ENCODE assay signal across 1 cellular context in the genomic region with DNA sequence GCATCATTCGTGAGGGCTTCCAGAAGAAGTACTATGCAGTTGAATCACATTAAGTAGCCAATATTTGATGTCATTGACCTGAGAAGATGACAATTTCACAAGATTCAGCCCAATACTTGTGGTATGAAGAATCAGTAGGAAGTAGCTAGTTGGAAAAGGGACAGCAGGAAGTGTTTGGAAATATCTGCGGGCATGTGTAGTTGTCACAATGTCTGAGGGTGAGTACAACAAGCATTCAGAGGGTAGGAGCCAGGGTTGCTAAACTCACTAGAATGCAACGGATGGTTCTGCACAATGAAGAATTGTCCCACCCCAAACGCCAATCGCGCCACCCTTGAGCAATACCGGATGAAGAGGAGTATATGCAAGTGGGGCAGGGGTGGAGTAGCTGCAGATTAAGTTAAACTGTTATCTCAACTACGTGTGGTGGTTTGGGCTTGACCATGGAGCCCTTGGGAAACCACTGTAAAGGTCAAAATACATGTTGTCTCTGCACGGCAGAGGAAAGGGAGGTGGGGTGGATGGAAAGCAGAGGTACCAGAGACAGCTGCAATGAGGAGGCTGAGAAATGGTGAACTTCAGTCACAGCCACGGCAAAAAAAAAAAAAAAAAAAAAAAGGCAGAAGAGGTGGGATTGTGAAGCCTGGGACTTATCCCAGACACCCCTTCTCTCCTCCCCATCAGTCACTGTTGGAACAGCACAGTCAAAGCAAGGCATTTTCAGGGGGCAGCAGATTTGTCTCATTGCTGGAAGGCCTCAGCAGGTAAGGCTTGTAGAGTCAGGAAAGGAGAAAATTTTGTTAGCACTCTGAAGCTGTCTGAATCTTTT.
TF ChIP-seq lines count a peak whose summit lies in the region.

No MANE protein-coding gene starts in this region.

TF ChIP-seq in HepG2, 621 proteins besides CTCF, POLR2A, EP300 and RAD21 (continued from another document and continues in another):
- TF ChIP-seq, protein P1, sequence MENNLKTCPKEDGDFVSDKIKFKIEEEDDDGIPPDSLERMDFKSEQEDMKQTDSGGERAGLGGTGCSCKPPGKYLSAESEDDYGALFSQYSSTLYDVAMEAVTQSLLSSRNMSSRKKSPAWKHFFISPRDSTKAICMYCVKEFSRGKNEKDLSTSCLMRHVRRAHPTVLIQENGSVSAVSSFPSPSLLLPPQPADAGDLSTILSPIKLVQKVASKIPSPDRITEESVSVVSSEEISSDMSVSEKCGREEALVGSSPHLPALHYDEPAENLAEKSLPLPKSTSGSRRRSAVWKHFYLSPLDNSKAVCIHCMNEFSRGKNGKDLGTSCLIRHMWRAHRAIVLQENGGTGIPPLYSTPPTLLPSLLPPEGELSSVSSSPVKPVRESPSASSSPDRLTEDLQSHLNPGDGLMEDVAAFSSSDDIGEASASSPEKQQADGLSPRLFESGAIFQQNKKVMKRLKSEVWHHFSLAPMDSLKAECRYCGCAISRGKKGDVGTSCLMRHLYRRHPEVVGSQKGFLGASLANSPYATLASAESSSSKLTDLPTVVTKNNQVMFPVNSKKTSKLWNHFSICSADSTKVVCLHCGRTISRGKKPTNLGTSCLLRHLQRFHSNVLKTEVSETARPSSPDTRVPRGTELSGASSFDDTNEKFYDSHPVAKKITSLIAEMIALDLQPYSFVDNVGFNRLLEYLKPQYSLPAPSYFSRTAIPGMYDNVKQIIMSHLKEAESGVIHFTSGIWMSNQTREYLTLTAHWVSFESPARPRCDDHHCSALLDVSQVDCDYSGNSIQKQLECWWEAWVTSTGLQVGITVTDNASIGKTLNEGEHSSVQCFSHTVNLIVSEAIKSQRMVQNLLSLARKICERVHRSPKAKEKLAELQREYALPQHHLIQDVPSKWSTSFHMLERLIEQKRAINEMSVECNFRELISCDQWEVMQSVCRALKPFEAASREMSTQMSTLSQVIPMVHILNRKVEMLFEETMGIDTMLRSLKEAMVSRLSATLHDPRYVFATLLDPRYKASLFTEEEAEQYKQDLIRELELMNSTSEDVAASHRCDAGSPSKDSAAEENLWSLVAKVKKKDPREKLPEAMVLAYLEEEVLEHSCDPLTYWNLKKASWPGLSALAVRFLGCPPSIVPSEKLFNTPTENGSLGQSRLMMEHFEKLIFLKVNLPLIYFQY (CRISPR knock-in tag; IDR thresholded peaks at IDR 0.05; ENCODE audit: borderline replicate concordance): peak; percentile 63; the same call in 1 of the 2 replicates
- no peak for TF ChIP-seq PCBP1 (IDR thresholded peaks at IDR 0.05; ENCODE audit: borderline replicate concordance, low read depth, low read length)
- peak; percentile 100 for TF ChIP-seq SP5 (CRISPR knock-in tag; IDR thresholded peaks at IDR 0.05; ENCODE audit: borderline replicate concordance, low read depth)
- TF ChIP-seq SPEN (CRISPR knock-in tag; IDR thresholded peaks at IDR 0.05; ENCODE audit: low read depth): peak; percentile 83; the same call in 1 of the 2 replicates
- TF ChIP-seq KLF13 (CRISPR knock-in tag; IDR thresholded peaks at IDR 0.05): no peak
- TF ChIP-seq, protein P2, sequence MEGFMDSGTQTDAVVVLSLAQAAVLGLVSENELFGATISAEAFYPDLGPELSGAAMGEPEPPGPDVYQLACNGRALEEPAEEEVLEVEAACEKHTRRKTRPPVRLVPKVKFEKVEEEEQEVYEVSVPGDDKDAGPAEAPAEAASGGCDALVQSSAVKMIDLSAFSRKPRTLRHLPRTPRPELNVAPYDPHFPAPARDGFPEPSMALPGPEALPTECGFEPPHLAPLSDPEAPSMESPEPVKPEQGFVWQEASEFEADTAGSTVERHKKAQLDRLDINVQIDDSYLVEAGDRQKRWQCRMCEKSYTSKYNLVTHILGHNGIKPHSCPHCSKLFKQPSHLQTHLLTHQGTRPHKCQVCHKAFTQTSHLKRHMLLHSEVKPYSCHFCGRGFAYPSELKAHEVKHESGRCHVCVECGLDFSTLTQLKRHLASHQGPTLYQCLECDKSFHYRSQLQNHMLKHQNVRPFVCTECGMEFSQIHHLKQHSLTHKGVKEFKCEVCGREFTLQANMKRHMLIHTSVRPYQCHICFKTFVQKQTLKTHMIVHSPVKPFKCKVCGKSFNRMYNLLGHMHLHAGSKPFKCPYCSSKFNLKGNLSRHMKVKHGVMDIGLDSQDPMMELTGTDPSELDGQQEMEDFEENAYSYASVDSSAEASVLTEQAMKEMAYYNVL (CRISPR knock-in tag; IDR thresholded peaks at IDR 0.05; ENCODE audit: borderline replicate concordance): peak; percentile 99; the same call in 1 of the 2 replicates
- TF ChIP-seq SRSF9 (IDR thresholded peaks at IDR 0.05; ENCODE audit: borderline replicate concordance, insufficient read depth, low read depth, low read length, poor library complexity, severe bottlenecking): no peak
- peak; percentile 99 for TF ChIP-seq MED13 (CRISPR knock-in tag; IDR thresholded peaks at IDR 0.05)
- peak; percentile 85; the same call in 1 of the 2 replicates for TF ChIP-seq REL (CRISPR knock-in tag; conservative IDR thresholded peaks at IDR 0.05)
- TF ChIP-seq HNRNPH1 (optimal IDR thresholded peaks at IDR 0.05; ENCODE audit: low read depth, low read length): peak; percentile 73
- TF ChIP-seq GLI4 (CRISPR knock-in tag; IDR thresholded peaks at IDR 0.05; ENCODE audit: borderline replicate concordance): no peak
- peak; percentile 96; the same call in 1 of the 2 replicates for TF ChIP-seq RELA (CRISPR knock-in tag; IDR thresholded peaks at IDR 0.05)
- TF ChIP-seq ZMYM3 (CRISPR knock-in tag; IDR thresholded peaks at IDR 0.05): peak; percentile 97
- peak; percentile 99 for TF ChIP-seq MED8 (CRISPR knock-in tag; IDR thresholded peaks at IDR 0.05; ENCODE audit: insufficient replicate concordance)
- TF ChIP-seq ZNF670 (CRISPR knock-in tag; IDR thresholded peaks at IDR 0.05; ENCODE audit: borderline replicate concordance): peak; percentile 72; the same call in 1 of the 2 replicates
- TF ChIP-seq CCAR2 (optimal IDR thresholded peaks at IDR 0.05; ENCODE audit: low read depth, low read length): peak; percentile 79
- no peak for TF ChIP-seq SYNCRIP (IDR thresholded peaks at IDR 0.05; ENCODE audit: insufficient read depth, low read depth, low read length)
- no peak; the same call in 1 of the 2 replicates for TF ChIP-seq KDM5A (IDR thresholded peaks at IDR 0.05; ENCODE audit: borderline replicate concordance, low read length)
- TF ChIP-seq, protein P3, sequence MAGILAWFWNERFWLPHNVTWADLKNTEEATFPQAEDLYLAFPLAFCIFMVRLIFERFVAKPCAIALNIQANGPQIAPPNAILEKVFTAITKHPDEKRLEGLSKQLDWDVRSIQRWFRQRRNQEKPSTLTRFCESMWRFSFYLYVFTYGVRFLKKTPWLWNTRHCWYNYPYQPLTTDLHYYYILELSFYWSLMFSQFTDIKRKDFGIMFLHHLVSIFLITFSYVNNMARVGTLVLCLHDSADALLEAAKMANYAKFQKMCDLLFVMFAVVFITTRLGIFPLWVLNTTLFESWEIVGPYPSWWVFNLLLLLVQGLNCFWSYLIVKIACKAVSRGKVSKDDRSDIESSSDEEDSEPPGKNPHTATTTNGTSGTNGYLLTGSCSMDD (CRISPR knock-in tag; IDR thresholded peaks at IDR 0.05): no peak
- TF ChIP-seq, protein P4, sequence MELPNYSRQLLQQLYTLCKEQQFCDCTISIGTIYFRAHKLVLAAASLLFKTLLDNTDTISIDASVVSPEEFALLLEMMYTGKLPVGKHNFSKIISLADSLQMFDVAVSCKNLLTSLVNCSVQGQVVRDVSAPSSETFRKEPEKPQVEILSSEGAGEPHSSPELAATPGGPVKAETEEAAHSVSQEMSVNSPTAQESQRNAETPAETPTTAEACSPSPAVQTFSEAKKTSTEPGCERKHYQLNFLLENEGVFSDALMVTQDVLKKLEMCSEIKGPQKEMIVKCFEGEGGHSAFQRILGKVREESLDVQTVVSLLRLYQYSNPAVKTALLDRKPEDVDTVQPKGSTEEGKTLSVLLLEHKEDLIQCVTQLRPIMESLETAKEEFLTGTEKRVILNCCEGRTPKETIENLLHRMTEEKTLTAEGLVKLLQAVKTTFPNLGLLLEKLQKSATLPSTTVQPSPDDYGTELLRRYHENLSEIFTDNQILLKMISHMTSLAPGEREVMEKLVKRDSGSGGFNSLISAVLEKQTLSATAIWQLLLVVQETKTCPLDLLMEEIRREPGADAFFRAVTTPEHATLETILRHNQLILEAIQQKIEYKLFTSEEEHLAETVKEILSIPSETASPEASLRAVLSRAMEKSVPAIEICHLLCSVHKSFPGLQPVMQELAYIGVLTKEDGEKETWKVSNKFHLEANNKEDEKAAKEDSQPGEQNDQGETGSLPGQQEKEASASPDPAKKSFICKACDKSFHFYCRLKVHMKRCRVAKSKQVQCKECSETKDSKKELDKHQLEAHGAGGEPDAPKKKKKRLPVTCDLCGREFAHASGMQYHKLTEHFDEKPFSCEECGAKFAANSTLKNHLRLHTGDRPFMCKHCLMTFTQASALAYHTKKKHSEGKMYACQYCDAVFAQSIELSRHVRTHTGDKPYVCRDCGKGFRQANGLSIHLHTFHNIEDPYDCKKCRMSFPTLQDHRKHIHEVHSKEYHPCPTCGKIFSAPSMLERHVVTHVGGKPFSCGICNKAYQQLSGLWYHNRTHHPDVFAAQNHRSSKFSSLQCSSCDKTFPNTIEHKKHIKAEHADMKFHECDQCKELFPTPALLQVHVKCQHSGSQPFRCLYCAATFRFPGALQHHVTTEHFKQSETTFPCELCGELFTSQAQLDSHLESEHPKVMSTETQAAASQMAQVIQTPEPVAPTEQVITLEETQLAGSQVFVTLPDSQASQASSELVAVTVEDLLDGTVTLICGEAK (IDR thresholded peaks at IDR 0.05): no peak
- TF ChIP-seq, protein P4 (CRISPR knock-in tag; IDR thresholded peaks at IDR 0.05): peak; percentile 67; the same call in 1 of the 2 replicates
- no peak; the same call in 1 of the 2 replicates for TF ChIP-seq ZNF7 (CRISPR knock-in tag; IDR thresholded peaks at IDR 0.05)
- TF ChIP-seq ZNF468 (CRISPR knock-in tag; IDR thresholded peaks at IDR 0.05): no peak; the same call in 1 of the 2 replicates
- peak; percentile 98 for TF ChIP-seq CBFB (CRISPR knock-in tag; IDR thresholded peaks at IDR 0.05)
- no peak for TF ChIP-seq ZNF33A (CRISPR knock-in tag; IDR thresholded peaks at IDR 0.05; ENCODE audit: borderline replicate concordance)
- TF ChIP-seq, protein P5, sequence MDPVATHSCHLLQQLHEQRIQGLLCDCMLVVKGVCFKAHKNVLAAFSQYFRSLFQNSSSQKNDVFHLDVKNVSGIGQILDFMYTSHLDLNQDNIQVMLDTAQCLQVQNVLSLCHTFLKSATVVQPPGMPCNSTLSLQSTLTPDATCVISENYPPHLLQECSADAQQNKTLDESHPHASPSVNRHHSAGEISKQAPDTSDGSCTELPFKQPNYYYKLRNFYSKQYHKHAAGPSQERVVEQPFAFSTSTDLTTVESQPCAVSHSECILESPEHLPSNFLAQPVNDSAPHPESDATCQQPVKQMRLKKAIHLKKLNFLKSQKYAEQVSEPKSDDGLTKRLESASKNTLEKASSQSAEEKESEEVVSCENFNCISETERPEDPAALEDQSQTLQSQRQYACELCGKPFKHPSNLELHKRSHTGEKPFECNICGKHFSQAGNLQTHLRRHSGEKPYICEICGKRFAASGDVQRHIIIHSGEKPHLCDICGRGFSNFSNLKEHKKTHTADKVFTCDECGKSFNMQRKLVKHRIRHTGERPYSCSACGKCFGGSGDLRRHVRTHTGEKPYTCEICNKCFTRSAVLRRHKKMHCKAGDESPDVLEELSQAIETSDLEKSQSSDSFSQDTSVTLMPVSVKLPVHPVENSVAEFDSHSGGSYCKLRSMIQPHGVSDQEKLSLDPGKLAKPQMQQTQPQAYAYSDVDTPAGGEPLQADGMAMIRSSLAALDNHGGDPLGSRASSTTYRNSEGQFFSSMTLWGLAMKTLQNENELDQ (CRISPR knock-in tag; IDR thresholded peaks at IDR 0.05; ENCODE audit: borderline replicate concordance): 0 out of 2 replicates have a peak, but pooled peaks have one; percentile 48
- TF ChIP-seq HOXA9 (CRISPR knock-in tag; IDR thresholded peaks at IDR 0.05; ENCODE audit: borderline replicate concordance): no peak
- TF ChIP-seq CENPX (CRISPR knock-in tag; IDR thresholded peaks at IDR 0.05): no peak
- TF ChIP-seq, protein P6, sequence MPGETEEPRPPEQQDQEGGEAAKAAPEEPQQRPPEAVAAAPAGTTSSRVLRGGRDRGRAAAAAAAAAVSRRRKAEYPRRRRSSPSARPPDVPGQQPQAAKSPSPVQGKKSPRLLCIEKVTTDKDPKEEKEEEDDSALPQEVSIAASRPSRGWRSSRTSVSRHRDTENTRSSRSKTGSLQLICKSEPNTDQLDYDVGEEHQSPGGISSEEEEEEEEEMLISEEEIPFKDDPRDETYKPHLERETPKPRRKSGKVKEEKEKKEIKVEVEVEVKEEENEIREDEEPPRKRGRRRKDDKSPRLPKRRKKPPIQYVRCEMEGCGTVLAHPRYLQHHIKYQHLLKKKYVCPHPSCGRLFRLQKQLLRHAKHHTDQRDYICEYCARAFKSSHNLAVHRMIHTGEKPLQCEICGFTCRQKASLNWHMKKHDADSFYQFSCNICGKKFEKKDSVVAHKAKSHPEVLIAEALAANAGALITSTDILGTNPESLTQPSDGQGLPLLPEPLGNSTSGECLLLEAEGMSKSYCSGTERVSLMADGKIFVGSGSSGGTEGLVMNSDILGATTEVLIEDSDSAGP (CRISPR knock-in tag; IDR thresholded peaks at IDR 0.05; ENCODE audit: borderline replicate concordance): peak; percentile 88
- 0 out of 2 replicates have a peak, but pooled peaks have one; percentile 71 for TF ChIP-seq MAZ (IDR thresholded peaks at IDR 0.05; ENCODE audit: borderline replicate concordance, low read depth, low read length)
- TF ChIP-seq MAZ (CRISPR knock-in tag; IDR thresholded peaks at IDR 0.05; ENCODE audit: low read depth): peak; percentile 58; the same call in 1 of the 2 replicates
- peak; percentile 56; the same call in 1 of the 2 replicates for TF ChIP-seq NCOA1 (CRISPR knock-in tag; IDR thresholded peaks at IDR 0.05)
- TF ChIP-seq ZNF17 (CRISPR knock-in tag; IDR thresholded peaks at IDR 0.05): no peak
- TF ChIP-seq SMARCC2 (IDR thresholded peaks at IDR 0.05): no peak
- TF ChIP-seq ZNF329 (CRISPR knock-in tag; IDR thresholded peaks at IDR 0.05; ENCODE audit: low read depth): no peak
